2 cellular contexts compared by ENCODE assay signal in the genomic region with DNA sequence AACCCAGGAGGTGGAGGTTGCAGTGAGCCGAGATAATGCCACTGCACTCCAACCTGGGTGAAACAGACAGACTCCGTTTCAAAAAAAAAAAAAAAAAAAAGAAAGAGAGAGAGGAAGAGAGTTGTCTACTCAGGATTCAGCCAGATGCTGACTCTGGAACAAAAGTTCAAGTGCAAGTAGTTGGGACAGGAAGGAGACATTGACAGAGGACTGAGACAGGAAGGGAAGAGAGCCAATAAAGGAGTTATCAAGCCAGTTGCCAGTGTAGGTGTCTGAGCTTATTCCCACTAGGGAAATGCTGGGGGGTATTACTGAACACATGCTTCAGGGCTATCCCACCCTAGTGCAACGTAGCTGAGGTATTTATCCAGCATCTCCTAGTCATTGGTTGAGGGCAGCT.
TF ChIP-seq lines count a peak whose summit lies in the region.

No MANE protein-coding gene starts in this region.

TF ChIP-seq in HepG2, 621 proteins besides CTCF, POLR2A, EP300 and RAD21 (continued from another document):
- TF ChIP-seq, protein P1, sequence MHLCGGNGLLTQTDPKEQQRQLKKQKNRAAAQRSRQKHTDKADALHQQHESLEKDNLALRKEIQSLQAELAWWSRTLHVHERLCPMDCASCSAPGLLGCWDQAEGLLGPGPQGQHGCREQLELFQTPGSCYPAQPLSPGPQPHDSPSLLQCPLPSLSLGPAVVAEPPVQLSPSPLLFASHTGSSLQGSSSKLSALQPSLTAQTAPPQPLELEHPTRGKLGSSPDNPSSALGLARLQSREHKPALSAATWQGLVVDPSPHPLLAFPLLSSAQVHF (CRISPR knock-in tag; IDR thresholded peaks at IDR 0.05) = no peak
- no peak for TF ChIP-seq FOXK2 (IDR thresholded peaks at IDR 0.05)
- TF ChIP-seq KLF16 (CRISPR knock-in tag; IDR thresholded peaks at IDR 0.05) = no peak
- no peak for TF ChIP-seq SKIL (CRISPR knock-in tag; IDR thresholded peaks at IDR 0.05; ENCODE audit: borderline replicate concordance)
- no peak for TF ChIP-seq ZNF136 (CRISPR knock-in tag; IDR thresholded peaks at IDR 0.05; ENCODE audit: low read depth)
- no peak for TF ChIP-seq TSC22D2 (CRISPR knock-in tag; IDR thresholded peaks at IDR 0.05; ENCODE audit: borderline replicate concordance)

TF ChIP-seq in GM12878, 131 proteins besides CTCF, POLR2A, EP300 and RAD21 (continued from another document):
- TF ChIP-seq IRF5 (IDR thresholded peaks at IDR 0.05; ENCODE audit: borderline replicate concordance) (no peak), ZNF622 (IDR thresholded peaks at IDR 0.05) (no peak), CHD1 (IDR thresholded peaks at IDR 0.05; ENCODE audit: low read depth, low read length) (no peak), SIX5 (IDR thresholded peaks at IDR 0.05; ENCODE audit: low read depth, low read length, severe bottlenecking) (no peak), STAT3 (IDR thresholded peaks at IDR 0.05; ENCODE audit: low read depth, low read length) (no peak), ZNF384 (IDR thresholded peaks at IDR 0.05; ENCODE audit: borderline replicate concordance, low read depth, low read length) (no peak), HDAC6 (IDR thresholded peaks at IDR 0.05; ENCODE audit: unreplicated experiment) (no peak), KAT2A (conservative IDR thresholded peaks at IDR 0.05; ENCODE audit: control insufficient read depth, low read depth, low read length) (no peak), FOS (IDR thresholded peaks at IDR 0.05; ENCODE audit: borderline replicate concordance, extremely low read depth, insufficient read length) (no peak), ZNF217 (IDR thresholded peaks at IDR 0.05) (no peak), TCF12 (IDR thresholded peaks at IDR 0.05; ENCODE audit: low read depth, low read length) (no peak)
- TF ChIP-seq, protein P2, sequence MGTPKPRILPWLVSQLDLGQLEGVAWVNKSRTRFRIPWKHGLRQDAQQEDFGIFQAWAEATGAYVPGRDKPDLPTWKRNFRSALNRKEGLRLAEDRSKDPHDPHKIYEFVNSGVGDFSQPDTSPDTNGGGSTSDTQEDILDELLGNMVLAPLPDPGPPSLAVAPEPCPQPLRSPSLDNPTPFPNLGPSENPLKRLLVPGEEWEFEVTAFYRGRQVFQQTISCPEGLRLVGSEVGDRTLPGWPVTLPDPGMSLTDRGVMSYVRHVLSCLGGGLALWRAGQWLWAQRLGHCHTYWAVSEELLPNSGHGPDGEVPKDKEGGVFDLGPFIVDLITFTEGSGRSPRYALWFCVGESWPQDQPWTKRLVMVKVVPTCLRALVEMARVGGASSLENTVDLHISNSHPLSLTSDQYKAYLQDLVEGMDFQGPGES (IDR thresholded peaks at IDR 0.05) = no peak
